Comparison of ENCODE assay signal across 9 cellular contexts in the genomic region with DNA sequence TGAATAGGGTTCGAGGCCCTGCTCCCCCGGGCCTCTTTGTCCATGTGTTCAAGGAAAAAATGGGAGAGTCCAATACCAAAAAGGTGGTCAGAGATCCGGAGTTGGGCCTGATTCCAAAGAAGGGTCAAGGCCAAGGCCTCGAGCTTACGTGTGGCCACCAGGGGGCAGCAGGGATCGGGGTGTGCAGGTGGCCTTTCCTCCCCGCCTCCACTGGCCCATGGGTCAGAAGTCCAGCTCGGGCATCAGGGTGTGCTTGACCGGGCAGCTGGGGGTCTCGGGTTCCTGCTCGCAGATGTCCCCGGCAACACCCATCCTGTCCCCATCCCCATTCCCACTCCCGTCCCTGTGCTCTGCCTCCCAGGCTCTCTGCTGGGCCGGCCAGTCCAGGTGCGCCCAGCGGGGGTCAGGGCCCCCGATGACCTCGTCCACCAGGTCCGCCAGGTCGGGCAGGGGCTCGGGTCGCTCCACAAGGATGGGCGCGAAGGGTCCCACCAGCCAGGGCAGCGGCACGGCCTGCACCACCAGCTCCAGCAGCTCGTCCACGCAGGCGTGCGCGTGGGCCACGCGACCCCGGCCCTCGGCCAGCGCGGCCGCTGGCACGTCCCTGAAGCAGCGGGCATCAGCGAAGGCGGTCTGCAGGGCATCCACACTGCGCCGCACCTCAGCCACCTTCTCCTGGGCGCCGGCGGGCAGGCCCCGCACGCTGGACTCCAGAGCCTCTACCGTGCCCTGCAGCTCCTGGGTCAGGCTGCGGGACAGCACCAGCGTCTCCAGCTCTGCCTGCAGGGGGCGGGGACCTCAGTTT. TPM values are rescaled to one million over a fixed set of nuclear protein-coding genes. Genes with fewer than 3 reads are reported as not detected.
DNase-seq lines count a peak whose midpoint lies in the region; ATAC-seq and TF ChIP-seq lines count a peak whose summit lies in the region.
"Had no signal": no experiment of that assay in that cellular context is flagged by ENCODE, and none has a peak within 500 bp of the region (broad histone marks: within the 10 kb centered on the region; RNA-seq: fewer than 3 reads in every experiment).

No MANE protein-coding gene starts in this region.

- H3K27ac Mint-ChIP-seq in H9: no peak overlapping the region
- H3K27ac Mint-ChIP-seq: IgD-negative memory B cell had no signal

- H3K27me3 Mint-ChIP-seq in H9 (ENCODE audit: low read depth): peaks cover 35% of the 10 kb centered on the region

- peaks cover 3 to 4% of the 10 kb centered on the region in 2 experiments; a peak in 3 of 4 replicates for H3K4me1 Mint-ChIP-seq in H9

- TF ChIP-seq CTCF in H9 (conservative IDR thresholded peaks at IDR 0.05) (peak; percentile 86), SU-DHL-6 (IDR thresholded peaks at IDR 0.05; ENCODE audit: insufficient read depth, low read length, poor library complexity, severe bottlenecking) (peak; percentile 52), fibroblast of mammary gland (conservative IDR thresholded peaks at IDR 0.05; ENCODE audit: control insufficient read depth, insufficient read depth, low read depth, low read length) (peak; percentile 82)

- DNase-seq in CD1c-positive myeloid dendritic cell (ENCODE audit: extremely low spot score) (peak; percentile 51), H9 (peak; percentile 69), fibroblast of mammary gland (ENCODE audit: low read depth) (peak; percentile 49), pulmonary artery endothelial cell (ENCODE audit: low read depth, low spot score) (peak; percentile 20)

- H3K27ac ChIP-seq in H9 (ENCODE audit: insufficient read length, low read depth, low read length): no peak overlapping the region
- H3K27ac ChIP-seq in SU-DHL-6 (ENCODE audit: low read depth, low read length): no peak overlapping the region

- no peaks in the 10 kb centered on the region for H4K20me1 ChIP-seq in H9 (ENCODE audit: control insufficient read depth, insufficient read depth, insufficient read length)
- H4K20me1 ChIP-seq in SU-DHL-6 (ENCODE audit: low read depth, low read length): no peaks in the 10 kb centered on the region

- H3K4me1 ChIP-seq in H9 (ENCODE audit: insufficient read depth, low read length): no peaks in the 10 kb centered on the region

- no peak overlapping the region; the same call in 1 of the 2 replicates for H2BK15ac ChIP-seq in H9 (ENCODE audit: low read depth, low read length)

- H3K79me2 ChIP-seq in H9 (ENCODE audit: insufficient read depth, low read length) (no peaks in the 10 kb centered on the region), SU-DHL-6 (ENCODE audit: insufficient read depth, low read length) (no peaks in the 10 kb centered on the region)

- H3F3A ChIP-seq in SU-DHL-6 (ENCODE audit: insufficient read depth): no peaks in the 10 kb centered on the region

- H2BK120ac ChIP-seq in H9 (ENCODE audit: low read depth, low read length, poor library complexity, severe bottlenecking): no peak overlapping the region

- H3K27me3 ChIP-seq in H9 (ENCODE audit: insufficient read depth, low read length) (no peaks in the 10 kb centered on the region), SU-DHL-6 (ENCODE audit: low read length) (no peaks in the 10 kb centered on the region)

- no peak overlapping the region for H3K23ac ChIP-seq in H9 (ENCODE audit: insufficient read length, low read depth, low read length)

- H3K4ac ChIP-seq in H9 (ENCODE audit: low read depth, low read length): no peak overlapping the region

- H3K9me3 Mint-ChIP-seq in H9: peaks cover 0 to 2% of the 10 kb centered on the region in 2 experiments; a peak in 1 of 5 replicates
- H3K9me3 Mint-ChIP-seq: IgD-negative memory B cell had no signal

- no peak overlapping the region for H3K18ac ChIP-seq in H9 (ENCODE audit: insufficient read length, low read depth, low read length)

- H2BK12ac ChIP-seq in H9 (ENCODE audit: insufficient read length, low read depth, low read length): no peak overlapping the region

- no peaks in the 10 kb centered on the region for H3K36me3 ChIP-seq in SU-DHL-6 (ENCODE audit: low read length)

- H3K9ac ChIP-seq in H9 (ENCODE audit: extremely low read depth, insufficient read length, low read length): no peak overlapping the region
- no peak overlapping the region for H3K9ac ChIP-seq in SU-DHL-6 (ENCODE audit: low read length)

- H3T11ph ChIP-seq in H9 (ENCODE audit: low read length): no peak overlapping the region

- no peak overlapping the region for H3K56ac ChIP-seq in H9 (ENCODE audit: insufficient read length, low read depth, low read length)

- H3K4me3 Mint-ChIP-seq in H9: no peak overlapping the region
- H3K4me3 Mint-ChIP-seq: IgD-negative memory B cell had no signal

- H3K4me3 ChIP-seq in SU-DHL-6 (ENCODE audit: insufficient read depth, low read length, poor library complexity, severe bottlenecking): no peak overlapping the region
- no peak overlapping the region for H3K4me3 ChIP-seq in fibroblast of mammary gland (ENCODE audit: control insufficient read depth, low read depth, low read length)

- H4K5ac ChIP-seq in H9 (ENCODE audit: insufficient read length, low read depth, low read length): no peak overlapping the region

- H4K8ac ChIP-seq in H9 (replicated peaks; ENCODE audit: insufficient read length, low read depth, low read length): no peak overlapping the region

- no peaks in the 10 kb centered on the region for H3K79me1 ChIP-seq in H9 (ENCODE audit: insufficient read depth, low read depth, low read length, poor library complexity, severe bottlenecking)

- no peaks in the 10 kb centered on the region for H3K9me3 ChIP-seq in H9 (ENCODE audit: control insufficient read depth, low read depth, low read length)
- no peaks in the 10 kb centered on the region for H3K9me3 ChIP-seq in SU-DHL-6 (ENCODE audit: insufficient read depth, low read length)

- H3K14ac ChIP-seq in H9 (ENCODE audit: insufficient read depth, low read length): no peak overlapping the region; the same call in 1 of the 2 replicates

- no CpG with 5 or more reads among the region's 53 CpGs for WGBS in H9 (ENCODE audit: extremely low coverage, insufficient read length, low lambda C conversion rate)

- ATAC-seq in HG03196 (IDR thresholded peaks at IDR 0.05; ENCODE audit: unreplicated experiment) (no peak), HG02981 (IDR thresholded peaks at IDR 0.05; ENCODE audit: unreplicated experiment) (no peak), HG03521 (IDR thresholded peaks at IDR 0.05; ENCODE audit: unreplicated experiment) (no peak)

- H3K23me2 ChIP-seq in H9 (ENCODE audit: insufficient read length, low read depth, low read length, poor library complexity, severe bottlenecking): no peaks in the 10 kb centered on the region

- no peak overlapping the region for H2AK5ac ChIP-seq in H9 (ENCODE audit: insufficient read length, low read length)

- H2AFZ ChIP-seq in H9 (ENCODE audit: low read length) (no peak overlapping the region), SU-DHL-6 (ENCODE audit: low read depth, low read length, severe bottlenecking) (no peak overlapping the region)

- H2BK20ac ChIP-seq in H9 (ENCODE audit: low read depth, low read length, poor library complexity, severe bottlenecking): no peak overlapping the region

- H3K9me2 ChIP-seq in SU-DHL-6 (replicated peaks; ENCODE audit: insufficient read depth, low read length): no peaks in the 10 kb centered on the region

- no peak overlapping the region for H2BK5ac ChIP-seq in H9 (ENCODE audit: insufficient read length, low read length)

- H3K4me2 ChIP-seq in H9 (ENCODE audit: insufficient read depth, insufficient read length, low read length) (no peak overlapping the region), SU-DHL-6 (ENCODE audit: low read depth, low read length, poor library complexity, severe bottlenecking) (no peak overlapping the region)

- no peaks in the 10 kb centered on the region for H3K36me3 Mint-ChIP-seq in H9 (ENCODE audit: insufficient read depth in 1 of 3, low read depth in 3 of 3)
- H3K36me3 Mint-ChIP-seq: IgD-negative memory B cell had no signal

- no peak overlapping the region for H4K91ac ChIP-seq in H9 (ENCODE audit: insufficient read length, low read depth, low read length)

RNA-seq across cellular contexts. Expression of gene PLIN4, which starts 5.2 kb away (rescaled TPM):
- total RNA-seq in H9 (2021) (0.90 and 1.1 TPM in 2 replicates), pulmonary artery endothelial cell (under 0.01 TPM in 1 of 2 replicates, not detected in the other)

RNA-seq across cellular contexts. Expression of gene PLIN5, which starts 11.5 kb away (rescaled TPM):
- total RNA-seq in H9 (2021): 2.7 and 3.9 TPM in 2 replicates
- 0.20 and 0.32 TPM in 2 replicates for total RNA-seq in pulmonary artery endothelial cell

RNA-seq across cellular contexts. Expression of gene LRG1, which starts 16.3 kb away (rescaled TPM):
- total RNA-seq in H9 (2021) (0.24 and 0.50 TPM in 2 replicates), pulmonary artery endothelial cell (0.13 and 0.32 TPM in 2 replicates)

RNA-seq across cellular contexts. Expression of gene SEMA6B, which starts 36.0 kb away (rescaled TPM):
- total RNA-seq in H9 (2021) (38.4 and 38.7 TPM in 2 replicates), pulmonary artery endothelial cell (92.9 and 107 TPM in 2 replicates)

RNA-seq across cellular contexts. Expression of gene HDGFL2, which starts 51.4 kb away (rescaled TPM):
- 108 and 117 TPM in 2 replicates for total RNA-seq in H9 (2021)
- total RNA-seq in pulmonary artery endothelial cell: 65.0 and 66.3 TPM in 2 replicates
